ENCODE assay signal across 20 cellular contexts in the genomic region with DNA sequence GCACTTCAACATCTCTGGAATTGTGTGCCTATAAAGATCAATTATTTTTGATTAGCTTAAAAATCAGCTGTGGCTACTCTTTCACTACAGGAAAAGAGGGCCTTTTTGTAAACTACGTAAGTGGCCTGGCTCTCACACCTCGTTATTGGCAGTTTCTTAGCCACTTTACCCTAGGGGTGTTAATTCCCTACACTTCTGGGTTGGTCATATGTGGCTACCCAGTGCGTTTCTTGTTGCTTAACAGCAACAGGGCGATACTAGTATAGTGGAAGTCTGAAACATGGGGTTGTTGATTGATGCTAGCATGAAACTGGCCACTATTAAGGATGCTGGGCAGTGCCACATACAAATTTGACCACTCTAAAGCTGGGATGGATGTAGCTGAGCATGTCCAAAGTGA.
DNase-seq lines count a peak whose midpoint lies in the region; ATAC-seq and TF ChIP-seq lines count a peak whose summit lies in the region.
"Had no signal": no experiment of that assay in that cellular context is flagged by ENCODE, and none has a peak within 500 bp of the region (broad histone marks: within the 10 kb centered on the region; RNA-seq: fewer than 3 reads in every experiment).

No MANE protein-coding gene starts in this region.

- H2AK5ac ChIP-seq in mesenchymal stem cell (ENCODE audit: low read length, severe bottlenecking), result no peak overlapping the region

- intact Hi-C loops in esophagus muscularis mucosa (cut with DNase I), result no loop called here
- intact Hi-C loops in heart left ventricle (cut with DNase I), result no loop called here
- intact Hi-C loops in left ventricle myocardium superior (cut with micrococcal nuclease), result no loop called here

- TF ChIP-seq CTCF in esophagus muscularis mucosa (IDR thresholded peaks at IDR 0.05) (no peak), heart left ventricle (IDR thresholded peaks at IDR 0.05) (no peak)

- H2AFZ ChIP-seq in mesenchymal stem cell (ENCODE audit: low read depth, low read length), result no peak overlapping the region
- H2AFZ ChIP-seq: GM23338 had no signal

- H3K14ac ChIP-seq in mesenchymal stem cell (ENCODE audit: low read length in 2 of 2), result no peak overlapping the region

- TF ChIP-seq EP300 in esophagus muscularis mucosa (IDR thresholded peaks at IDR 0.05), result no peak

- H3K9me3 ChIP-seq in esophagus muscularis mucosa (no peaks in the 10 kb centered on the region), heart left ventricle (no peaks in the 10 kb centered on the region), mesenchymal stem cell (ENCODE audit: control insufficient read depth, low read length) (no peaks in the 10 kb centered on the region)
- H3K9me3 ChIP-seq: BE2C had no signal

- no peaks in the 10 kb centered on the region for H3K27me3 ChIP-seq in esophagus muscularis mucosa
- no peaks in the 10 kb centered on the region for H3K27me3 ChIP-seq in heart left ventricle
- no peaks in the 10 kb centered on the region for H3K27me3 ChIP-seq in mesenchymal stem cell (ENCODE audit: control insufficient read depth in 1 of 2, insufficient read depth in 1 of 2, low read length in 2 of 2)
- H3K27me3 ChIP-seq: BE2C had no signal

- ATAC-seq in heart left ventricle (peak; percentile 6 to 27 (median 23)), left ventricle myocardium superior (peak; percentile 27)
- ATAC-seq in activated CD8-positive, alpha-beta memory T cell treated with anti-CD3 and anti-CD28 coated beads, Interleukin-2, amount 10 ng/mL, durations not matched to agents 7 days and 5 days, result no peak
- ATAC-seq: GM23338 had no signal

- no peaks in the 10 kb centered on the region for H3K27me3 Mint-ChIP-seq in activated T-cell treated with anti-CD3 and anti-CD28 coated beads, Interleukin-2, amount 50 U/mL, for 24 hours
- H3K27me3 Mint-ChIP-seq in activated CD8-positive, alpha-beta memory T cell treated with anti-CD3 and anti-CD28 coated beads, Interleukin-2, amount 10 ng/mL, durations not matched to agents 7 days and 5 days, result no peaks in the 10 kb centered on the region
- H3K27me3 Mint-ChIP-seq: CD4-positive, CD25-positive, alpha-beta regulatory T cell; CD8-positive, alpha-beta memory T cell had no signal

- peaks cover 10 to 48% (median 27%) of the 10 kb centered on the region in 4 donors for H3K4me1 ChIP-seq in esophagus muscularis mucosa
- H3K4me1 ChIP-seq in heart left ventricle, result peaks cover 0 to 23% (median 7%) of the 10 kb centered on the region in 12 donors
- no peaks in the 10 kb centered on the region for H3K4me1 ChIP-seq in mesenchymal stem cell (ENCODE audit: control insufficient read depth, insufficient read depth, low read depth, low read length)
- H3K4me1 ChIP-seq: BE2C had no signal

- H2BK12ac ChIP-seq in mesenchymal stem cell (ENCODE audit: low read length in 2 of 2), result peak overlapping the region in 1 of 2 experiments; percentile 82

- no peak overlapping the region for H2BK15ac ChIP-seq in mesenchymal stem cell (ENCODE audit: low read depth, poor library complexity, severe bottlenecking)

- H3K4me3 Mint-ChIP-seq in activated T-cell treated with anti-CD3 and anti-CD28 coated beads, Interleukin-2, amount 50 U/mL, for 24 hours, result no peak overlapping the region
- no peak overlapping the region for H3K4me3 Mint-ChIP-seq in activated CD8-positive, alpha-beta memory T cell treated with anti-CD3 and anti-CD28 coated beads, Interleukin-2, amount 10 ng/mL, durations not matched to agents 7 days and 5 days
- H3K4me3 Mint-ChIP-seq: CD4-positive, CD25-positive, alpha-beta regulatory T cell; CD8-positive, alpha-beta memory T cell; GM23338 had no signal

- no peak overlapping the region for H3K9ac ChIP-seq in mesenchymal stem cell (ENCODE audit: low read length)

- peaks cover 4% of the 10 kb centered on the region for H3K9me3 Mint-ChIP-seq in activated T-cell treated with anti-CD3 and anti-CD28 coated beads, Interleukin-2, amount 50 U/mL, for 24 hours
- H3K9me3 Mint-ChIP-seq in activated CD8-positive, alpha-beta memory T cell treated with anti-CD3 and anti-CD28 coated beads, Interleukin-2, amount 10 ng/mL, durations not matched to agents 7 days and 5 days (ENCODE audit: low read depth), result peaks cover 2% of the 10 kb centered on the region
- H3K9me3 Mint-ChIP-seq: GM23338 had no signal

- peak overlapping the region; percentile 13 for H4K8ac ChIP-seq in mesenchymal stem cell (ENCODE audit: low read length)

- no peak overlapping the region for H2BK5ac ChIP-seq in mesenchymal stem cell (ENCODE audit: low read depth, low read length, poor library complexity, severe bottlenecking)

- H3K27ac ChIP-seq in esophagus muscularis mucosa (replicated peaks in 1 of 4), result peak overlapping the region; percentile 5 to 66 (median 56)
- H3K27ac ChIP-seq in heart left ventricle, result peak overlapping the region; percentile 39 to 84 (median 71)
- H3K27ac ChIP-seq in mesenchymal stem cell (ENCODE audit: low read length, poor library complexity, severe bottlenecking), result no peak overlapping the region

- no peak overlapping the region for H4K91ac ChIP-seq in mesenchymal stem cell (ENCODE audit: low read length)

- no peaks in the 10 kb centered on the region for H3K79me1 ChIP-seq in mesenchymal stem cell (replicated peaks; ENCODE audit: low read length, poor library complexity, severe bottlenecking)

- DNase-seq in esophagus muscularis mucosa (ENCODE audit: extremely low spot score), result no peak
- DNase-seq in heart left ventricle, result no peak
- DNase-seq in left ventricle myocardium superior, result no peak
- no peak for DNase-seq in mesenchymal stem cell
- DNase-seq in medulla oblongata (ENCODE audit: extremely low spot score), result no peak
- no peak for DNase-seq in activated T-cell treated with anti-CD3 and anti-CD28 coated beads, Interleukin-2, amount 50 U/mL, for 24 hours
- DNase-seq in activated CD8-positive, alpha-beta memory T cell treated with anti-CD3 and anti-CD28 coated beads, Interleukin-2, amount 10 ng/mL, durations not matched to agents 7 days and 5 days, result no peak
- DNase-seq: ACHN; BE2C; C1 segment of cervical spinal cord; CD4-positive, CD25-positive, alpha-beta regulatory T cell; CD8-positive, alpha-beta memory T cell; COR-L47; DMS 273 treated with DMSO at 0.1 percent for 48 hours; DMS53; DND-41; EL; HCEC 1CT; IMR-90 had no signal

- CTCF ChIA-PET in activated CD8-positive, alpha-beta memory T cell treated with anti-CD3 and anti-CD28 coated beads, Interleukin-2, amount 10 ng/mL, durations not matched to agents 7 days and 5 days (lab: Charles Lee), result no interaction called here

- no peak overlapping the region for H3K4me2 ChIP-seq in mesenchymal stem cell (ENCODE audit: low read length, poor library complexity, severe bottlenecking)
- H3K4me2 ChIP-seq: GM23338 had no signal

- TF ChIP-seq POLR2A in esophagus muscularis mucosa (IDR thresholded peaks at IDR 0.05; ENCODE audit: low read depth) (no peak), heart left ventricle (IDR thresholded peaks at IDR 0.05) (no peak)

- H3K4me1 Mint-ChIP-seq in activated T-cell treated with anti-CD3 and anti-CD28 coated beads, Interleukin-2, amount 50 U/mL, for 24 hours (ENCODE audit: low read depth), result no peaks in the 10 kb centered on the region
- no peaks in the 10 kb centered on the region for H3K4me1 Mint-ChIP-seq in activated CD8-positive, alpha-beta memory T cell treated with anti-CD3 and anti-CD28 coated beads, Interleukin-2, amount 10 ng/mL, durations not matched to agents 7 days and 5 days
- H3K4me1 Mint-ChIP-seq: CD4-positive, CD25-positive, alpha-beta regulatory T cell; CD8-positive, alpha-beta memory T cell had no signal

- no peaks in the 10 kb centered on the region for H3K36me3 Mint-ChIP-seq in activated T-cell treated with anti-CD3 and anti-CD28 coated beads, Interleukin-2, amount 50 U/mL, for 24 hours (ENCODE audit: low read depth)
- H3K36me3 Mint-ChIP-seq in activated CD8-positive, alpha-beta memory T cell treated with anti-CD3 and anti-CD28 coated beads, Interleukin-2, amount 10 ng/mL, durations not matched to agents 7 days and 5 days, result no peaks in the 10 kb centered on the region
- H3K36me3 Mint-ChIP-seq: CD4-positive, CD25-positive, alpha-beta regulatory T cell; CD8-positive, alpha-beta memory T cell had no signal

- H2BK120ac ChIP-seq in mesenchymal stem cell (ENCODE audit: low read depth, low read length), result no peak overlapping the region

- no peak overlapping the region for H3K27ac Mint-ChIP-seq in activated T-cell treated with anti-CD3 and anti-CD28 coated beads, Interleukin-2, amount 50 U/mL, for 24 hours
- no peak overlapping the region for H3K27ac Mint-ChIP-seq in activated CD8-positive, alpha-beta memory T cell treated with anti-CD3 and anti-CD28 coated beads, Interleukin-2, amount 10 ng/mL, durations not matched to agents 7 days and 5 days
- H3K27ac Mint-ChIP-seq: CD4-positive, CD25-positive, alpha-beta regulatory T cell; CD8-positive, alpha-beta memory T cell; GM23338 had no signal

- H3K4ac ChIP-seq in mesenchymal stem cell (ENCODE audit: low read depth in 1 of 2, low read length in 2 of 2), result no peak overlapping the region

- H3K4me3 ChIP-seq in esophagus muscularis mucosa (no peak overlapping the region), heart left ventricle (no peak overlapping the region), mesenchymal stem cell (ENCODE audit: insufficient read depth in 1 of 2, low read depth in 1 of 2, low read length in 2 of 2) (no peak overlapping the region)
- H3K4me3 ChIP-seq: GM23338 had no signal

- WGBS in esophagus muscularis mucosa, result 88% methylated on average over 4 of the region's 4 CpGs
- WGBS in heart left ventricle, 4 donors, result 47 to 53% (median 50%) methylated on average over 4 of the region's 4 CpGs
- 82% methylated on average over 4 of the region's 4 CpGs for WGBS in mesenchymal stem cell

- no peak overlapping the region for H3K23ac ChIP-seq in mesenchymal stem cell (ENCODE audit: low read length in 2 of 2)

- peak overlapping the region in 1 of 2 experiments; percentile 77 for H3K18ac ChIP-seq in mesenchymal stem cell (ENCODE audit: low read depth in 1 of 2, low read length in 2 of 2)

- H3K36me3 ChIP-seq in esophagus muscularis mucosa, result no peaks in the 10 kb centered on the region
- no peaks in the 10 kb centered on the region for H3K36me3 ChIP-seq in heart left ventricle
- no peaks in the 10 kb centered on the region for H3K36me3 ChIP-seq in mesenchymal stem cell (ENCODE audit: control insufficient read depth in 1 of 2, insufficient read depth in 2 of 2, low read depth in 1 of 2, low read length in 2 of 2)
- H3K36me3 ChIP-seq: BE2C had no signal
